ENCODE assay signal across 1 cellular context in the genomic region with DNA sequence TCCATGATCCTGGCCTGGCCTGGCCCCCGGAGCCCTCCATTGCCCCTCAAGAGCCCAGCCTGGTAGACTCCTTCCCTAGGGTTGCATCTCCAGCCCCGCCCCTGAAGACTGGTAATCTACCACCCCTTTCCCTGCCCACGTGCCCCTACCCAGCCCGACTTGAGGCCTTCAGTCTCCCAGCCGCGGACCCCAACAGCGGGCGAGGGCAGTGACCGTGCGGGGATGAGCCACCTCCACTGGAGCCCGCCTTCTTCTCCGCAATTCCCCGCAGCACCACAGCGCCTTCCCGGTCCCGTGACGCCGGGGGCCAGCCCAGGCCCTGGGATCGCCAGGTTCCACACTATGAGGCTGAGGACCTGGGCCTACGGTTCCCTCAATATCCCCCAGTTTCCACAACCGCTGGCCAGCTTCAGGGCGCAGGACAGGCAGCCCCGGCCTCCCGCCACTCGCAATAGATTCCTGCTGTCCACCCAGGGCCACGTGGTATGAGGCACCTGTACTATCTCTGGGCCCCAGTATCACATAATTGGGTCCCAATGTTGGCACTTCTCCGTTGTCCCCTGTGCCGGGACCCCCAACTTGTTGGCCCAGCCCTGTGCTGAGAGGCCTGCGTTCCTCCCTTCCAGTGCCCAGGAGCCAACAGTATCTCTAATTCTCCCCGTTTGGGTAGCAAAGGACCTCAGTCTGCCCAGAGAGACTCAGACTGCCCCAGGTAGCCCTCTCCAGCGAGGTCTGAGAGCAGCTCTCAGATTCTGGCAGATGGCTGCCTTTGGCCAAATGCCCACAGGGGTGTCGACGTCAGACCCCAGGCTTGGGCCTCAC.
TF ChIP-seq lines count a peak whose summit lies in the region.

No MANE protein-coding gene starts in this region.

TF ChIP-seq in GM23338, 12 proteins besides CTCF, POLR2A, EP300 and RAD21:
- TF ChIP-seq EZH2 (IDR thresholded peaks at IDR 0.05; ENCODE audit: low read depth, unreplicated experiment) (peak; percentile 52), JUNB (IDR thresholded peaks at IDR 0.05; ENCODE audit: unreplicated experiment) (no peak)
